Comparison of ENCODE assay signal across 8 cellular contexts in the genomic region with DNA sequence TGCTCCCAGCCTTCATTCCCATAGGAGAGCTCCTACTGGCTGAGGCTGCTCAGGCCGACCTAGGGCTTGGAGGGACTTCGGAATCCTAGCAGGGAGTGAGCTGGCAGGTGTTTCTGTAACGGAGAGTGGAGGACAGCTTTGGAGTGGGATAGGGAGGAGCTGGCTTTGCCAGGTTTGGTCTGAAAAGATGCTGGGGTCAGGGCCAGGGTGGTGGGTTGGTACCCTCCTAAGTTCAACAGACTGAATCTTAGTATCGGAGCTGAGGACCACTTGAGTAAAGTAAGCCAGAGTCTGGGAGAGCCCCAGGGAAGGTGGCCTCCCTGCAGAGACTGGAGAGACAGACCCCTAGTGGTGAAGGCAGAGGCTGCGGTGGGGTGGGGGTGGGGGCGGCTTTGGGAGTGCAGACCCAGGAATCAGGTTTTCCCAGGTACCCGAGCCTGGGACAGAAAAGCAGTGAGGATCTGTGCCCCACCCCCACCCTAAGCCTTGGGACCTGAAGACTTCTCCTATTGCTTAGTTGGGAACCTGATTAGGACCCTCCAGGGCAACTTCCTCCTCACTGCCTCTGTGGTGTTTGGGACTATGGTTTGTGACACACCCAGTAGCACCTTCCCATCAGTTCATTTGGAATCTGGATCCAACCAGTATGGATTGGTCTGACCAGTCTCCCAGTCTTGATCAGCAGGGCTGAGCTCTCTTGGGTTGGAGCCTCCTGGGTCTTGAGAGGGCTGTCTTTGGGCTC. TPM values are rescaled to one million over a fixed set of nuclear protein-coding genes. Genes with fewer than 3 reads are reported as not detected.
A peak's percentile ranks its signal among the peaks of the same experiment; 100 is the strongest.
DNase-seq lines count a peak whose midpoint lies in the region; ATAC-seq and TF ChIP-seq lines count a peak whose summit lies in the region.

No MANE protein-coding gene starts in this region.

- H3K36me3 ChIP-seq in tibial nerve = peaks cover 0 to 7% (median 0%) of the 10 kb centered on the region in 3 donors

- DNase-seq in stimulated activated CD4-positive, alpha-beta T cell treated with anti-CD3 and anti-CD28 coated beads, Interleukin-4, amount 100 ng/mL, for 1 hour = peak; percentile 6
- no peak for DNase-seq in stimulated activated CD4-positive, alpha-beta T cell treated with anti-CD3 and anti-CD28 coated beads, Interleukin-4, amount 100 ng/mL, for 4 hours
- DNase-seq in NCI-H82 treated with DMSO at 0.1 percent for 48 hours (lab: John Stamatoyannopoulos, UW; ENCODE audit: unreplicated experiment) (peak; percentile 54), cardiac fibroblast (ENCODE audit: low read depth in 2 of 2) (no peak), medulla oblongata (ENCODE audit: extremely low spot score) (peak; percentile 30), tibial nerve (ENCODE audit: low spot score in 2 of 2) (no peak), GOT3 (lab: John Stamatoyannopoulos, UW) (no peak)

- H3K9me3 ChIP-seq in tibial nerve = no peaks in the 10 kb centered on the region

- TF ChIP-seq EP300 in tibial nerve (IDR thresholded peaks at IDR 0.05) = no peak

- peaks cover 0 to 73% (median 48%) of the 10 kb centered on the region in 4 donors for H3K4me1 ChIP-seq in tibial nerve

- no peak for TF ChIP-seq POLR2A in tibial nerve (IDR thresholded peaks at IDR 0.05)

- ATAC-seq in HG03097 (IDR thresholded peaks at IDR 0.05; ENCODE audit: low FRiP score, unreplicated experiment) = no peak

- 20 to 24% methylated on average over 4 to 7 of the region's 7 CpGs for WGBS in tibial nerve, 2 donors

- H3K27me3 ChIP-seq in tibial nerve = no peaks in the 10 kb centered on the region

- H3K4me3 ChIP-seq in cardiac fibroblast (replicated peaks in 1 of 2; ENCODE audit: low read depth in 2 of 2, low read length in 2 of 2) = peak overlapping the region in 1 of 2 donors; percentile 4
- H3K4me3 ChIP-seq in tibial nerve = peak overlapping the region; percentile 13 to 82 (median 59)

- TF ChIP-seq CTCF in cardiac fibroblast (IDR thresholded peaks at IDR 0.05; ENCODE audit: low read depth, low read length) (peak; percentile 46), tibial nerve (IDR thresholded peaks at IDR 0.05) (peak; percentile 24 to 40 (median 36))

- peak overlapping the region in 3 of 4 donors; percentile 66 to 95 (median 80) for H3K27ac ChIP-seq in tibial nerve

RNA-seq across cellular contexts. Expression of gene CNNM4, which starts 3.0 kb away (rescaled TPM):
- total RNA-seq in tibial nerve = 10 to 100 TPM in 1 of 4 donors, 1 to 10 TPM in 3; 6.3 to 10.2 (median 7.9) TPM

RNA-seq across cellular contexts. Expression of gene LMAN2L, which starts 23.8 kb away (rescaled TPM):
- 10 to 100 TPM; 10.2 to 21.2 (median 16.8) TPM for total RNA-seq in tibial nerve

RNA-seq across cellular contexts. Expression of gene CNNM3, which starts 52.4 kb away (rescaled TPM):
- 10 to 100 TPM; 21.8 to 27.8 (median 22.9) TPM for total RNA-seq in tibial nerve

Comparison
In these comparisons a context has a peak if more than half of its experiments do, and no peak if none do; other contexts are left out.
1. DNase-seq: peak in stimulated activated CD4-positive, alpha-beta T cell treated with anti-CD3 and anti-CD28 coated beads, Interleukin-4, amount 100 ng/mL, for 1 hour (single experiment), NCI-H82 treated with DMSO at 0.1 percent for 48 hours (single experiment) and medulla oblongata (single experiment); none in stimulated activated CD4-positive, alpha-beta T cell treated with anti-CD3 and anti-CD28 coated beads, Interleukin-4, amount 100 ng/mL, for 4 hours (0 of 2), cardiac fibroblast (0 of 2), tibial nerve (0 of 2) and GOT3 (single experiment).